In the genomic region with DNA sequence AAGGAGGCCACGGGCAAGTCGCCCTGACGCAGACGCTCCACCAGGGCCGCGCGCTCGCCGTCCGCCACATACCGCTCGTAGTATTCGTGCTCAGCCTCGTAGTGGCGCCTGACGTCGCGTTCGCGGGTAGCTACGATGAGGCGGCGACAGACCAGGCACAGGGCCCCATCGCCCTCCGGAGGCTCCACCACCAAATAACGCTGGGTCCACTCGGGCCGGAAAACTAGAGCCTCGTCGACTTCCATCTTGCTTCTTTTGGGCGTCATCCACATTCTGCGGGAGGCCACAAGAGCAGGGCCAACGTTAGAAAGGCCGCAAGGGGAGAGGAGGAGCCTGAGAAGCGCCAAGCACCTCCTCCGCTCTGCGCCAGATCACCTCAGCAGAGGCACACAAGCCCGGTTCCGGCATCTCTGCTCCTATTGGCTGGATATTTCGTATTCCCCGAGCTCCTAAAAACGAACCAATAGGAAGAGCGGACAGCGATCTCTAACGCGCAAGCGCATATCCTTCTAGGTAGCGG, we compare ENCODE assay signal across 1 cellular context.
TF ChIP-seq lines count a peak whose summit lies in the region.

Gene EPM2AIP1 (minus strand): TSS at position 326 of the 520 bp plus-strand sequence. CDS start 54 bp downstream, at position 272.

TF ChIP-seq in HepG2, 621 proteins besides CTCF, POLR2A, EP300 and RAD21 (continued from another document and continues in another):
- no peak for TF ChIP-seq ZNF362 (CRISPR knock-in tag; IDR thresholded peaks at IDR 0.05; ENCODE audit: borderline replicate concordance)
- no peak for TF ChIP-seq TERF1 (CRISPR knock-in tag; IDR thresholded peaks at IDR 0.05)
- no peak for TF ChIP-seq BHLHE40 (IDR thresholded peaks at IDR 0.05; ENCODE audit: low read length)
- TF ChIP-seq NFIB (CRISPR knock-in tag; IDR thresholded peaks at IDR 0.05; ENCODE audit: borderline replicate concordance) = no peak
- TF ChIP-seq CC2D1A (CRISPR knock-in tag; IDR thresholded peaks at IDR 0.05) = no peak
- TF ChIP-seq, protein P1, sequence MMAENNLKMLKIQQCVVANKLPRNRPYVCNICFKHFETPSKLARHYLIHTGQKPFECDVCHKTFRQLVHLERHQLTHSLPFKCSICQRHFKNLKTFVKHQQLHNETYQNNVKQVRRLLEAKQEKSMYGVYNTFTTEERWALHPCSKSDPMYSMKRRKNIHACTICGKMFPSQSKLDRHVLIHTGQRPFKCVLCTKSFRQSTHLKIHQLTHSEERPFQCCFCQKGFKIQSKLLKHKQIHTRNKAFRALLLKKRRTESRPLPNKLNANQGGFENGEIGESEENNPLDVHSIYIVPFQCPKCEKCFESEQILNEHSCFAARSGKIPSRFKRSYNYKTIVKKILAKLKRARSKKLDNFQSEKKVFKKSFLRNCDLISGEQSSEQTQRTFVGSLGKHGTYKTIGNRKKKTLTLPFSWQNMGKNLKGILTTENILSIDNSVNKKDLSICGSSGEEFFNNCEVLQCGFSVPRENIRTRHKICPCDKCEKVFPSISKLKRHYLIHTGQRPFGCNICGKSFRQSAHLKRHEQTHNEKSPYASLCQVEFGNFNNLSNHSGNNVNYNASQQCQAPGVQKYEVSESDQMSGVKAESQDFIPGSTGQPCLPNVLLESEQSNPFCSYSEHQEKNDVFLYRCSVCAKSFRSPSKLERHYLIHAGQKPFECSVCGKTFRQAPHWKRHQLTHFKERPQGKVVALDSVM (CRISPR knock-in tag; IDR thresholded peaks at IDR 0.05) = no peak; the same call in 1 of the 2 replicates
- TF ChIP-seq NFYC (CRISPR knock-in tag; IDR thresholded peaks at IDR 0.05) = no peak
- TF ChIP-seq ZNF251 (CRISPR knock-in tag; IDR thresholded peaks at IDR 0.05) = no peak
- TF ChIP-seq PTBP1 (IDR thresholded peaks at IDR 0.05; ENCODE audit: low read depth, low read length, poor library complexity, severe bottlenecking) = no peak
- no peak for TF ChIP-seq MAFK (conservative IDR thresholded peaks at IDR 0.05 in 1 of 2, IDR thresholded peaks at IDR 0.05 in 1 of 2; ENCODE audit: low read length in 2 of 2)
- TF ChIP-seq ZNF720 (CRISPR knock-in tag; IDR thresholded peaks at IDR 0.05) = no peak
- TF ChIP-seq, protein P2, sequence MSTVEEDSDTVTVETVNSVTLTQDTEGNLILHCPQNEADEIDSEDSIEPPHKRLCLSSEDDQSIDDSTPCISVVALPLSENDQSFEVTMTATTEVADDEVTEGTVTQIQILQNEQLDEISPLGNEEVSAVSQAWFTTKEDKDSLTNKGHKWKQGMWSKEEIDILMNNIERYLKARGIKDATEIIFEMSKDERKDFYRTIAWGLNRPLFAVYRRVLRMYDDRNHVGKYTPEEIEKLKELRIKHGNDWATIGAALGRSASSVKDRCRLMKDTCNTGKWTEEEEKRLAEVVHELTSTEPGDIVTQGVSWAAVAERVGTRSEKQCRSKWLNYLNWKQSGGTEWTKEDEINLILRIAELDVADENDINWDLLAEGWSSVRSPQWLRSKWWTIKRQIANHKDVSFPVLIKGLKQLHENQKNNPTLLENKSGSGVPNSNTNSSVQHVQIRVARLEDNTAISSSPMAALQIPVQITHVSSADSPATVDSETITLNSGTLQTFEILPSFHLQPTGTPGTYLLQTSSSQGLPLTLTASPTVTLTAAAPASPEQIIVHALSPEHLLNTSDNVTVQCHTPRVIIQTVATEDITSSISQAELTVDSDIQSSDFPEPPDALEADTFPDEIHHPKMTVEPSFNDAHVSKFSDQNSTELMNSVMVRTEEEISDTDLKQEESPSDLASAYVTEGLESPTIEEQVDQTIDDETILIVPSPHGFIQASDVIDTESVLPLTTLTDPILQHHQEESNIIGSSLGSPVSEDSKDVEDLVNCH (CRISPR knock-in tag; IDR thresholded peaks at IDR 0.05) = no peak
- TF ChIP-seq FOXK1 (CRISPR knock-in tag; IDR thresholded peaks at IDR 0.05; ENCODE audit: borderline replicate concordance, low read depth) = no peak; the same call in 1 of the 2 replicates
- no peak for TF ChIP-seq TOPORS (CRISPR knock-in tag; IDR thresholded peaks at IDR 0.05)
- peak; percentile 79 for TF ChIP-seq ZBTB38 (CRISPR knock-in tag; IDR thresholded peaks at IDR 0.05)
- TF ChIP-seq PHB2 (IDR thresholded peaks at IDR 0.05; ENCODE audit: partially characterized antibody) = no peak
- no peak for TF ChIP-seq HOXA3 (CRISPR knock-in tag; IDR thresholded peaks at IDR 0.05)
- no peak for TF ChIP-seq IRX3 (CRISPR knock-in tag; IDR thresholded peaks at IDR 0.05; ENCODE audit: borderline replicate concordance, low read depth)
- peak; percentile 91 to 92 for TF ChIP-seq HMGXB4 (CRISPR knock-in tag; IDR thresholded peaks at IDR 0.05; ENCODE audit: borderline replicate concordance in 1 of 2, low read depth in 1 of 2)
- TF ChIP-seq ZBTB10 (CRISPR knock-in tag; IDR thresholded peaks at IDR 0.05; ENCODE audit: borderline replicate concordance) = peak; percentile 40; the same call in 1 of the 2 replicates
- peak; percentile 60 for TF ChIP-seq THRA (CRISPR knock-in tag; IDR thresholded peaks at IDR 0.05; ENCODE audit: borderline replicate concordance)
- peak; percentile 71; the same call in 1 of the 2 replicates for TF ChIP-seq IRF2 (CRISPR knock-in tag; IDR thresholded peaks at IDR 0.05)
- TF ChIP-seq TBL1XR1 (IDR thresholded peaks at IDR 0.05; ENCODE audit: borderline replicate concordance, low read length, partially characterized antibody) = no peak
- TF ChIP-seq ZFP36L1 (CRISPR knock-in tag; IDR thresholded peaks at IDR 0.05) = no peak
- TF ChIP-seq NCOR1 (IDR thresholded peaks at IDR 0.05; ENCODE audit: borderline replicate concordance, low read length) = no peak
- no peak for TF ChIP-seq NR2F1 (CRISPR knock-in tag; IDR thresholded peaks at IDR 0.05)
- TF ChIP-seq ZNF17 (CRISPR knock-in tag; IDR thresholded peaks at IDR 0.05) = no peak
- no peak; the same call in 1 of the 2 replicates for TF ChIP-seq YEATS2 (CRISPR knock-in tag; IDR thresholded peaks at IDR 0.05; ENCODE audit: borderline replicate concordance)
- TF ChIP-seq, protein P3, sequence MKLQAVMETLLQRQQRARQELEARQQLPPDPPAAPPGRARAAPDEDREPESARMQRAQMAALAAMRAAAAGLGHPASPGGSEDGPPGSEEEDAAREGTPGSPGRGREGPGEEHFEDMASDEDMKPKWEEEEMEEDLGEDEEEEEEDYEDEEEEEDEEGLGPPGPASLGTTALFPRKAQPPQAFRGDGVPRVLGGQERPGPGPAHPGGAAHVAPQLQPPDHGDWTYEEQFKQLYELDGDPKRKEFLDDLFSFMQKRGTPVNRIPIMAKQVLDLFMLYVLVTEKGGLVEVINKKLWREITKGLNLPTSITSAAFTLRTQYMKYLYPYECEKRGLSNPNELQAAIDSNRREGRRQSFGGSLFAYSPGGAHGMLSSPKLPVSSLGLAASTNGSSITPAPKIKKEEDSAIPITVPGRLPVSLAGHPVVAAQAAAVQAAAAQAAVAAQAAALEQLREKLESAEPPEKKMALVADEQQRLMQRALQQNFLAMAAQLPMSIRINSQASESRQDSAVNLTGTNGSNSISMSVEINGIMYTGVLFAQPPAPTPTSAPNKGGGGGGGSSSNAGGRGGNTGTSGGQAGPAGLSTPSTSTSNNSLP (IDR thresholded peaks at IDR 0.05; ENCODE audit: low read depth, low read length) = no peak
- no peak for TF ChIP-seq SUZ12 (IDR thresholded peaks at IDR 0.05; ENCODE audit: low read depth, low read length)
- TF ChIP-seq ZNF274 (CRISPR knock-in tag; IDR thresholded peaks at IDR 0.05) = no peak; the same call in 1 of the 2 replicates
- TF ChIP-seq ZNF563 (CRISPR knock-in tag; IDR thresholded peaks at IDR 0.05) = peak; percentile 75; the same call in 1 of the 2 replicates
- TF ChIP-seq ZKSCAN5 (CRISPR knock-in tag; IDR thresholded peaks at IDR 0.05) = no peak; the same call in 1 of the 2 replicates
- TF ChIP-seq, protein P4, sequence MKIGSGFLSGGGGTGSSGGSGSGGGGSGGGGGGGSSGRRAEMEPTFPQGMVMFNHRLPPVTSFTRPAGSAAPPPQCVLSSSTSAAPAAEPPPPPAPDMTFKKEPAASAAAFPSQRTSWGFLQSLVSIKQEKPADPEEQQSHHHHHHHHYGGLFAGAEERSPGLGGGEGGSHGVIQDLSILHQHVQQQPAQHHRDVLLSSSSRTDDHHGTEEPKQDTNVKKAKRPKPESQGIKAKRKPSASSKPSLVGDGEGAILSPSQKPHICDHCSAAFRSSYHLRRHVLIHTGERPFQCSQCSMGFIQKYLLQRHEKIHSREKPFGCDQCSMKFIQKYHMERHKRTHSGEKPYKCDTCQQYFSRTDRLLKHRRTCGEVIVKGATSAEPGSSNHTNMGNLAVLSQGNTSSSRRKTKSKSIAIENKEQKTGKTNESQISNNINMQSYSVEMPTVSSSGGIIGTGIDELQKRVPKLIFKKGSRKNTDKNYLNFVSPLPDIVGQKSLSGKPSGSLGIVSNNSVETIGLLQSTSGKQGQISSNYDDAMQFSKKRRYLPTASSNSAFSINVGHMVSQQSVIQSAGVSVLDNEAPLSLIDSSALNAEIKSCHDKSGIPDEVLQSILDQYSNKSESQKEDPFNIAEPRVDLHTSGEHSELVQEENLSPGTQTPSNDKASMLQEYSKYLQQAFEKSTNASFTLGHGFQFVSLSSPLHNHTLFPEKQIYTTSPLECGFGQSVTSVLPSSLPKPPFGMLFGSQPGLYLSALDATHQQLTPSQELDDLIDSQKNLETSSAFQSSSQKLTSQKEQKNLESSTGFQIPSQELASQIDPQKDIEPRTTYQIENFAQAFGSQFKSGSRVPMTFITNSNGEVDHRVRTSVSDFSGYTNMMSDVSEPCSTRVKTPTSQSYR (CRISPR knock-in tag; IDR thresholded peaks at IDR 0.05; ENCODE audit: borderline replicate concordance) = no peak; the same call in 1 of the 2 replicates
- peak; percentile 90; the same call in 1 of the 2 replicates for TF ChIP-seq ZC3H13 (CRISPR knock-in tag; IDR thresholded peaks at IDR 0.05)
- TF ChIP-seq ZNF674 (CRISPR knock-in tag; IDR thresholded peaks at IDR 0.05; ENCODE audit: low read depth) = no peak
- peak; percentile 68 for TF ChIP-seq MXD3 (CRISPR knock-in tag; IDR thresholded peaks at IDR 0.05)
- TF ChIP-seq GATA4 (IDR thresholded peaks at IDR 0.05; ENCODE audit: borderline replicate concordance, low read depth) = peak; percentile 64; the same call in 1 of the 2 replicates
- no peak for TF ChIP-seq SOX6 (IDR thresholded peaks at IDR 0.05)
- no peak; the same call in none of the 2 replicates for TF ChIP-seq SOX6 (CRISPR knock-in tag; IDR thresholded peaks at IDR 0.05)
- no peak for TF ChIP-seq MATR3 (CRISPR knock-in tag; IDR thresholded peaks at IDR 0.05)
